Comparison of ENCODE assay signal across 1 cellular context in genomic region chr2:112674229-112674628, GRCh38.
TF ChIP-seq lines count a peak whose summit lies in the region.

No MANE protein-coding gene starts in this region.

TF ChIP-seq in GM23338, 12 proteins besides CTCF, POLR2A, EP300 and RAD21 (continued from another document):
- TF ChIP-seq, protein P1, sequence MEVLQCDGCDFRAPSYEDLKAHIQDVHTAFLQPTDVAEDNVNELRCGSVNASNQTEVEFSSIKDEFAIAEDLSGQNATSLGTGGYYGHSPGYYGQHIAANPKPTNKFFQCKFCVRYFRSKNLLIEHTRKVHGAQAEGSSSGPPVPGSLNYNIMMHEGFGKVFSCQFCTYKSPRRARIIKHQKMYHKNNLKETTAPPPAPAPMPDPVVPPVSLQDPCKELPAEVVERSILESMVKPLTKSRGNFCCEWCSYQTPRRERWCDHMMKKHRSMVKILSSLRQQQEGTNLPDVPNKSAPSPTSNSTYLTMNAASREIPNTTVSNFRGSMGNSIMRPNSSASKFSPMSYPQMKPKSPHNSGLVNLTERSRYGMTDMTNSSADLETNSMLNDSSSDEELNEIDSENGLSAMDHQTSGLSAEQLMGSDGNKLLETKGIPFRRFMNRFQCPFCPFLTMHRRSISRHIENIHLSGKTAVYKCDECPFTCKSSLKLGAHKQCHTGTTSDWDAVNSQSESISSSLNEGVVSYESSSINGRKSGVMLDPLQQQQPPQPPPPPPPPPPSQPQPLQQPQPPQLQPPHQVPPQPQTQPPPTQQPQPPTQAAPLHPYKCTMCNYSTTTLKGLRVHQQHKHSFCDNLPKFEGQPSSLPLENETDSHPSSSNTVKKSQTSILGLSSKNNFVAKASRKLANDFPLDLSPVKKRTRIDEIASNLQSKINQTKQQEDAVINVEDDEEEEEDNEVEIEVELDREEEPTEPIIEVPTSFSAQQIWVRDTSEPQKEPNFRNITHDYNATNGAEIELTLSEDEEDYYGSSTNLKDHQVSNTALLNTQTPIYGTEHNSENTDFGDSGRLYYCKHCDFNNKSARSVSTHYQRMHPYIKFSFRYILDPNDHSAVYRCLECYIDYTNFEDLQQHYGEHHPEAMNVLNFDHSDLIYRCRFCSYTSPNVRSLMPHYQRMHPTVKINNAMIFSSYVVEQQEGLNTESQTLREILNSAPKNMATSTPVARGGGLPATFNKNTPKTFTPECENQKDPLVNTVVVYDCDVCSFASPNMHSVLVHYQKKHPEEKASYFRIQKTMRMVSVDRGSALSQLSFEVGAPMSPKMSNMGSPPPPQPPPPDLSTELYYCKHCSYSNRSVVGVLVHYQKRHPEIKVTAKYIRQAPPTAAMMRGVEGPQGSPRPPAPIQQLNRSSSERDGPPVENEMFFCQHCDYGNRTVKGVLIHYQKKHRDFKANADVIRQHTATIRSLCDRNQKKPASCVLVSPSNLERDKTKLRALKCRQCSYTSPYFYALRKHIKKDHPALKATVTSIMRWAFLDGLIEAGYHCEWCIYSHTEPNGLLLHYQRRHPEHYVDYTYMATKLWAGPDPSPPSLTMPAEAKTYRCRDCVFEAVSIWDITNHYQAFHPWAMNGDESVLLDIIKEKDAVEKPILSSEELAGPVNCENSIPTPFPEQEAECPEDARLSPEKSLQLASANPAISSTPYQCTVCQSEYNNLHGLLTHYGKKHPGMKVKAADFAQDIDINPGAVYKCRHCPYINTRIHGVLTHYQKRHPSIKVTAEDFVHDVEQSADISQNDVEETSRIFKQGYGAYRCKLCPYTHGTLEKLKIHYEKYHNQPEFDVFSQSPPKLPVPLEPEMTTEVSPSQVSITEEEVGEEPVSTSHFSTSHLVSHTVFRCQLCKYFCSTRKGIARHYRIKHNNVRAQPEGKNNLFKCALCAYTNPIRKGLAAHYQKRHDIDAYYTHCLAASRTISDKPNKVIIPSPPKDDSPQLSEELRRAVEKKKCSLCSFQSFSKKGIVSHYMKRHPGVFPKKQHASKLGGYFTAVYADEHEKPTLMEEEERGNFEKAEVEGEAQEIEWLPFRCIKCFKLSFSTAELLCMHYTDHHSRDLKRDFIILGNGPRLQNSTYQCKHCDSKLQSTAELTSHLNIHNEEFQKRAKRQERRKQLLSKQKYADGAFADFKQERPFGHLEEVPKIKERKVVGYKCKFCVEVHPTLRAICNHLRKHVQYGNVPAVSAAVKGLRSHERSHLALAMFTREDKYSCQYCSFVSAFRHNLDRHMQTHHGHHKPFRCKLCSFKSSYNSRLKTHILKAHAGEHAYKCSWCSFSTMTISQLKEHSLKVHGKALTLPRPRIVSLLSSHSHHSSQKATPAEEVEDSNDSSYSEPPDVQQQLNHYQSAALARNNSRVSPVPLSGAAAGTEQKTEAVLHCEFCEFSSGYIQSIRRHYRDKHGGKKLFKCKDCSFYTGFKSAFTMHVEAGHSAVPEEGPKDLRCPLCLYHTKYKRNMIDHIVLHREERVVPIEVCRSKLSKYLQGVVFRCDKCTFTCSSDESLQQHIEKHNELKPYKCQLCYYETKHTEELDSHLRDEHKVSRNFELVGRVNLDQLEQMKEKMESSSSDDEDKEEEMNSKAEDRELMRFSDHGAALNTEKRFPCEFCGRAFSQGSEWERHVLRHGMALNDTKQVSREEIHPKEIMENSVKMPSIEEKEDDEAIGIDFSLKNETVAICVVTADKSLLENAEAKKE (CRISPR knock-in tag; IDR thresholded peaks at IDR 0.05), result no peak
- no peak for TF ChIP-seq STAT1 (IDR thresholded peaks at IDR 0.05; ENCODE audit: unreplicated experiment)
- no peak for TF ChIP-seq POLR2AphosphoS5 (IDR thresholded peaks at IDR 0.05; ENCODE audit: low read depth)
- TF ChIP-seq EZH2 (IDR thresholded peaks at IDR 0.05; ENCODE audit: low read depth, unreplicated experiment), result no peak
